20 cellular contexts compared by ENCODE assay signal in the genomic region with DNA sequence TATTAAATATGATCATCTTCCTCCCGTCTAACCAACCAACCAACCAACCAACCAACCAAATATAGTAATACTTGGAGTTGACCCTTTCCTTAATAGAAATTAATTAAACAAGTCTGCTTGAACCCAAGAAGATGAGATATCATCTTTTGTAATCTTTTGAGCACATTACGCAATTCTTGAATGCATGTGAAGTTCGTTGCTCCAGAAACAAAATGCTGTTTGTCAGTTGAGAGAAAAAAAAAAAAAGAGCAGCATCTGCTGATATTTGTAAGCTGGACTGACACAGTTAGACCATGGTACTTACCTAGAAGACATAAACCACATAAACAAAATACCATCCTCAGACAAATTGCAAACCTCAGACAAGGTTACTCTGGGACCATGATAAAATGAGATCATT. TPM values are rescaled to one million over a fixed set of nuclear protein-coding genes. Genes with fewer than 3 reads are reported as not detected.
DNase-seq lines count a peak whose midpoint lies in the region; ATAC-seq and TF ChIP-seq lines count a peak whose summit lies in the region.
"Had no signal": no experiment of that assay in that cellular context is flagged by ENCODE, and none has a peak within 500 bp of the region (broad histone marks: within the 10 kb centered on the region; RNA-seq: fewer than 3 reads in every experiment).

No MANE protein-coding gene starts in this region.

- H3K4me3 ChIP-seq in fibroblast of the aortic adventitia (ENCODE audit: low read depth, low read length): no peak overlapping the region
- H3K4me3 ChIP-seq: mucosa of descending colon had no signal

- TF ChIP-seq CTCF in fibroblast of the aortic adventitia (IDR thresholded peaks at IDR 0.05; ENCODE audit: insufficient read depth, low read length): no peak

- ATAC-seq in HG02885 (IDR thresholded peaks at IDR 0.05; ENCODE audit: poor library complexity, unreplicated experiment): no peak
- ATAC-seq: left cardiac atrium, mucosa of descending colon had no signal

- peak; percentile 41 for DNase-seq in AG08395 (ENCODE audit: low spot score)
- peak; percentile 49 for DNase-seq in HCEC 1CT
- DNase-seq in OCI-M1 (lab: John Stamatoyannopoulos, UW): peak; percentile 30
- peak; percentile 41 for DNase-seq in fibroblast of the aortic adventitia (ENCODE audit: low read depth)
- no peak for DNase-seq in SW480 (ENCODE audit: low spot score)
- no peak for DNase-seq in activated naive CD4-positive, alpha-beta T cell treated with Interleukin-2 at 50 U/mL for 16 hours
- DNase-seq in T-helper 1 cell: no peak
- DNase-seq: activated CD4-positive, alpha-beta T cell treated with anti-CD3 and anti-CD28 coated beads for 4 hours; activated naive CD4-positive, alpha-beta T cell; DMS153; left cardiac atrium; mucosa of descending colon; NCI-H1105 treated with DMSO at 0.1 percent for 48 hours; occipital lobe; SHP77 treated with DMSO at 0.1 percent for 48 hours; stimulated activated CD4-positive, alpha-beta T cell treated with anti-CD3 and anti-CD28 coated beads, Interleukin-4, amount 100 ng/mL, for 1 hour; substantia nigra; T1000 had no signal

RNA-seq across cellular contexts. Expression of gene SERPINB2, which starts 9.2 kb away (rescaled TPM):
- 13.9 and 67.6 TPM in 2 replicates for total RNA-seq in fibroblast of the aortic adventitia (ENCODE audit: low replicate concordance)
- total RNA-seq: dermis microvascular lymphatic vessel endothelial cell, mucosa of descending colon had no signal

RNA-seq across cellular contexts. Expression of gene SERPINB10, which starts 29.4 kb away (rescaled TPM):
- total RNA-seq in fibroblast of the aortic adventitia (ENCODE audit: low replicate concordance): not detected in 2 replicates
- total RNA-seq: dermis microvascular lymphatic vessel endothelial cell, left cardiac atrium, mucosa of descending colon, occipital lobe had no signal

Comparison
In these comparisons a context has a peak if more than half of its experiments do, and no peak if none do; other contexts are left out.
1. DNase-seq: peak in AG08395 (single experiment), HCEC 1CT (single experiment), OCI-M1 (single experiment) and fibroblast of the aortic adventitia (single experiment); none in SW480 (single experiment), activated naive CD4-positive, alpha-beta T cell treated with Interleukin-2 at 50 U/mL for 16 hours (single experiment) and T-helper 1 cell (0 of 5).